Comparison of ENCODE assay signal across 22 cellular contexts in genomic region chr17:80479246-80479566, GRCh38. TPM values are rescaled to one million over a fixed set of nuclear protein-coding genes. Genes with fewer than 3 reads are reported as not detected.
DNase-seq lines count a peak whose midpoint lies in the region; ATAC-seq lines count a peak whose summit lies in the region.
"Had no signal": no experiment of that assay in that cellular context is flagged by ENCODE, and none has a peak within 500 bp of the region (broad histone marks: within the 10 kb centered on the region; RNA-seq: fewer than 3 reads in every experiment).

No MANE protein-coding gene starts in this region.

- peaks cover 6 to 10% (median 6%) of the 10 kb centered on the region in 3 donors for H3K4me1 Mint-ChIP-seq in IgD-negative memory B cell
- peaks cover 14 to 35% of the 10 kb centered on the region in 2 donors for H3K4me1 Mint-ChIP-seq in stimulated activated naive B cell treated with anti-CD40 and anti-IgM and Interleukin-4, amounts not matched to agents 10 μg/mL and 1 μg/mL and 100 μg/mL, for 72 hours

- no peaks in the 10 kb centered on the region for H3K9me3 ChIP-seq in iPS-15b (ENCODE audit: control insufficient read depth, insufficient read depth, low read length)
- H3K9me3 ChIP-seq: mucosa of descending colon, SK-N-SH, transverse colon had no signal

- peaks cover 4% of the 10 kb centered on the region for H3K4me1 ChIP-seq in iPS-15b (ENCODE audit: control insufficient read depth, insufficient read depth, low read length)
- H3K4me1 ChIP-seq: foreskin keratinocyte had no signal

- intact Hi-C loops in Right ventricle myocardium inferior (cut with DNase I) = no loop called here
- intact Hi-C loops in Right ventricle myocardium superior (cut with DNase I) = no loop called here

- H3K36me3 ChIP-seq in iPS-15b (ENCODE audit: control insufficient read depth, insufficient read depth, low read length) = no peaks in the 10 kb centered on the region
- H3K36me3 ChIP-seq: brain microvascular endothelial cell, transverse colon had no signal

- no peaks in the 10 kb centered on the region for H3K9me3 Mint-ChIP-seq in IgD-negative memory B cell
- H3K9me3 Mint-ChIP-seq in stimulated activated naive B cell treated with anti-CD40 and anti-IgM and Interleukin-4, amounts not matched to agents 10 μg/mL and 1 μg/mL and 100 μg/mL, for 72 hours = no peaks in the 10 kb centered on the region
- H3K9me3 Mint-ChIP-seq: activated T-cell treated with anti-CD3 and anti-CD28 coated beads, Interleukin-2, amount 50 U/mL, for 24 hours had no signal

- DNase-seq in Right ventricle myocardium inferior (ENCODE audit: missing footprints) (peak; percentile 48), Right ventricle myocardium superior (no peak), putamen (ENCODE audit: low spot score) (no peak)
- DNase-seq in stimulated activated naive B cell treated with anti-CD40 and anti-IgM and Interleukin-4, amounts not matched to agents 10 μg/mL and 1 μg/mL and 100 μg/mL, for 72 hours = no peak
- DNase-seq: activated CD8-positive, alpha-beta T cell treated with anti-CD3 and anti-CD28 coated beads, Interleukin-2, amount 10 ng/mL, durations not matched to agents 7 days and 5 days; activated T-cell treated with anti-CD3 and anti-CD28 coated beads, Interleukin-2, amount 50 U/mL, for 24 hours; brain microvascular endothelial cell; effector memory CD4-positive, alpha-beta T cell; foreskin keratinocyte; mucosa of descending colon; NCI-H1694; NCI-H69; retina; stimulated activated CD4-positive, alpha-beta T cell treated with anti-CD3 and anti-CD28 coated beads, Interleukin-4, amount 100 ng/mL, for 24 hours; transverse colon had no signal

- H3K27me3 ChIP-seq in iPS-15b (ENCODE audit: control insufficient read depth, insufficient read depth, low read length) = peaks cover 79% of the 10 kb centered on the region

- H3K9ac ChIP-seq in iPS-15b (ENCODE audit: low read depth, low read length) = no peak overlapping the region
- H3K9ac ChIP-seq: SK-N-SH had no signal

- ATAC-seq in Right ventricle myocardium inferior (no peak), Right ventricle myocardium superior (ENCODE audit: poor library complexity) (no peak), GM21737 (IDR thresholded peaks at IDR 0.05; ENCODE audit: unreplicated experiment) (no peak)
- no peak for ATAC-seq in stimulated activated naive B cell treated with anti-CD40 and anti-IgM and Interleukin-4, amounts not matched to agents 10 μg/mL and 1 μg/mL and 100 μg/mL, for 72 hours (replicated peaks)
- ATAC-seq: activated CD4-positive, CD25-positive, alpha-beta regulatory T cell treated with anti-CD3 and anti-CD28 coated beads, Interleukin-2, amount 50 U/mL, for 24 hours; activated CD8-positive, alpha-beta T cell treated with anti-CD3 and anti-CD28 coated beads, Interleukin-2, amount 10 ng/mL, durations not matched to agents 7 days and 5 days; foreskin keratinocyte; mucosa of descending colon had no signal

- H3K27me3 Mint-ChIP-seq in IgD-negative memory B cell = peaks cover 47% of the 10 kb centered on the region
- H3K27me3 Mint-ChIP-seq in stimulated activated naive B cell treated with anti-CD40 and anti-IgM and Interleukin-4, amounts not matched to agents 10 μg/mL and 1 μg/mL and 100 μg/mL, for 72 hours = peaks cover 60 to 63% of the 10 kb centered on the region in 2 donors

- peak overlapping the region; percentile 34 to 88 (median 67) for H3K4me3 Mint-ChIP-seq in IgD-negative memory B cell
- peak overlapping the region; percentile 2 to 19 for H3K4me3 Mint-ChIP-seq in stimulated activated naive B cell treated with anti-CD40 and anti-IgM and Interleukin-4, amounts not matched to agents 10 μg/mL and 1 μg/mL and 100 μg/mL, for 72 hours
- H3K4me3 Mint-ChIP-seq: activated CD8-positive, alpha-beta T cell treated with anti-CD3 and anti-CD28 coated beads, Interleukin-2, amount 10 ng/mL, durations not matched to agents 7 days and 5 days; activated T-cell treated with anti-CD3 and anti-CD28 coated beads, Interleukin-2, amount 50 U/mL, for 24 hours had no signal

- H3K4me3 ChIP-seq in iPS-15b (ENCODE audit: low read depth, low read length) = peak overlapping the region; percentile 37
- H3K4me3 ChIP-seq: mucosa of descending colon had no signal

- no peak overlapping the region for H3K27ac Mint-ChIP-seq in IgD-negative memory B cell
- H3K27ac Mint-ChIP-seq in stimulated activated naive B cell treated with anti-CD40 and anti-IgM and Interleukin-4, amounts not matched to agents 10 μg/mL and 1 μg/mL and 100 μg/mL, for 72 hours = peak overlapping the region; percentile 28
- H3K27ac Mint-ChIP-seq: activated CD8-positive, alpha-beta T cell treated with anti-CD3 and anti-CD28 coated beads, Interleukin-2, amount 10 ng/mL, durations not matched to agents 7 days and 5 days; activated T-cell treated with anti-CD3 and anti-CD28 coated beads, Interleukin-2, amount 50 U/mL, for 24 hours; CD14-positive monocyte had no signal

- no peaks in the 10 kb centered on the region for H3K36me3 Mint-ChIP-seq in IgD-negative memory B cell
- no peaks in the 10 kb centered on the region for H3K36me3 Mint-ChIP-seq in stimulated activated naive B cell treated with anti-CD40 and anti-IgM and Interleukin-4, amounts not matched to agents 10 μg/mL and 1 μg/mL and 100 μg/mL, for 72 hours

RNA-seq across cellular contexts. Expression of gene NPTX1, which starts 2.8 kb away (rescaled TPM):
- not detected for total RNA-seq in Right ventricle myocardium inferior
- total RNA-seq in Right ventricle myocardium superior = not detected
- not detected for polyA plus RNA-seq in IgD-negative memory B cell
- polyA plus RNA-seq: CD14-positive monocyte, foreskin keratinocyte, liver had no signal
